In the genomic region with DNA sequence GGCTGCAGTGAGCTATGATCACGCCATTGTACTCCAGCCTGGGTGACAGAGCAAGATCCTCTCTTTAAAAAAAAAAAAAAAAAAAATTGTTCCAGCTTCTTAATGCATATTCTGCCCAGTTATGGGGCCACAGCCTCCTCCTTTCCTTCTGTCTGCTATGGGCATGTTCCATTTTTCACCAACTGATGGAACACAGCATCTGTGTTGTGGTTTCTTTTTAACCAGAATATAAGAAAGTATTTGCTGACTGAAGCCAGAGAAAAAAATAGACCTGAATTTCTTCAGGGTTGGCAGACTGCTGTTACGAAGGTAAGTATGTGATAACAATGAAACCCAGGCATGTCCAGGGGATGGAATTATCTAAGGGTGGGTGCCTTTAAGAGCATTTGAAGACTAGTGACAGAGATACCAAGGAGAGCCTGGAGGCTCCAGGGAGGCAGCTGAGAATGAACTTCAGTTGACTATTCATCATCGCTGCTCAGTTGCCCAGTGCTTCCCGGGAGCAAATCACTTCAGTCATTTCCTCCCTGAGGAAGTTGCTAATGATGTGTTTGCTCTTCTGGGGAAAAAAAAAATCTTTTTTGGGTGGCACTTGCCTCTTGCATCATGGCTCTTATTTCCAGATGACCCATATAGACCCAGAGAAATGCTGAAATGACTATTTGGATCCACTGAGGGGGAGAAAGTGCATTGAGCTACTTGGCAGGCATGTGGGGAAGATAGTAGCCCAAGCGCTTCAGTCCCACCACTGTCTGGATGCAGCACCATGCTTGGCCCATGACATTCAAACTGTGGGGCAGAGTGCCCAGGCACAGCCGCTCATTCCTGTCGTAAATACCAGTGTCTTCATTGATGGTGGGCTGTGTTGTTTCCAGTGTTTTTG, we compare ENCODE assay signal across 16 cellular contexts.
"Had no signal": no experiment of that assay in that cellular context is flagged by ENCODE, and none has a peak within 500 bp of the region (broad histone marks: within the 10 kb centered on the region; RNA-seq: fewer than 3 reads in every experiment).

No MANE protein-coding gene starts in this region.

- H3K4me3 Mint-ChIP-seq: activated CD8-positive, alpha-beta memory T cell treated with anti-CD3 and anti-CD28 coated beads, Interleukin-2, amount 10 ng/mL, durations not matched to agents 7 days and 5 days; immature natural killer cell; naive thymus-derived CD8-positive, alpha-beta T cell had no signal

- H3K4me1 ChIP-seq: esophagus muscularis mucosa, lower lobe of right lung had no signal

- ATAC-seq: activated CD8-positive, alpha-beta memory T cell treated with anti-CD3 and anti-CD28 coated beads, Interleukin-2, amount 10 ng/mL, durations not matched to agents 7 days and 5 days; lower lobe of right lung; naive thymus-derived CD8-positive, alpha-beta T cell; right cardiac atrium had no signal

- H3K9me3 ChIP-seq: esophagus muscularis mucosa, lower lobe of right lung, neutrophil, thoracic aorta had no signal

- H3K27ac ChIP-seq: esophagus muscularis mucosa, lower lobe of right lung, neutrophil, thoracic aorta had no signal

- H3K27ac Mint-ChIP-seq: activated CD8-positive, alpha-beta memory T cell treated with anti-CD3 and anti-CD28 coated beads, Interleukin-2, amount 10 ng/mL, durations not matched to agents 7 days and 5 days had no signal

- H3K27me3 ChIP-seq: dorsolateral prefrontal cortex, esophagus muscularis mucosa, neutrophil had no signal

- H3K4me1 Mint-ChIP-seq: activated CD8-positive, alpha-beta memory T cell treated with anti-CD3 and anti-CD28 coated beads, Interleukin-2, amount 10 ng/mL, durations not matched to agents 7 days and 5 days; immature natural killer cell had no signal

- H3K4me3 ChIP-seq: dorsolateral prefrontal cortex, esophagus muscularis mucosa, lower lobe of right lung, thoracic aorta had no signal

- H3K9me3 Mint-ChIP-seq: immature natural killer cell; naive thymus-derived CD8-positive, alpha-beta T cell had no signal

- DNase-seq: activated CD4-positive, alpha-beta T cell treated with anti-CD3 and anti-CD28 coated beads, Interleukin-2, amount 50 U/mL, for 1 hour; activated CD4-positive, CD25-positive, alpha-beta regulatory T cell; activated CD8-positive, alpha-beta memory T cell treated with anti-CD3 and anti-CD28 coated beads, Interleukin-2, amount 10 ng/mL, durations not matched to agents 7 days and 5 days; activated naive CD4-positive, alpha-beta T cell; dorsolateral prefrontal cortex; immature natural killer cell; lower lobe of right lung; midbrain; naive thymus-derived CD8-positive, alpha-beta T cell; right cardiac atrium; stimulated activated CD4-positive, alpha-beta T cell treated with anti-CD3 and anti-CD28 coated beads, Interleukin-2, amount 100 ng/mL, for 24 hours; stimulated activated naive CD4-positive, alpha-beta T cell treated with Interleukin-2 at 50 U/mL for 16 hours; T-helper 1 cell had no signal

- H3K27me3 Mint-ChIP-seq: activated CD8-positive, alpha-beta memory T cell treated with anti-CD3 and anti-CD28 coated beads, Interleukin-2, amount 10 ng/mL, durations not matched to agents 7 days and 5 days; naive thymus-derived CD8-positive, alpha-beta T cell had no signal
